8 cellular contexts compared by ENCODE assay signal in the genomic region with DNA sequence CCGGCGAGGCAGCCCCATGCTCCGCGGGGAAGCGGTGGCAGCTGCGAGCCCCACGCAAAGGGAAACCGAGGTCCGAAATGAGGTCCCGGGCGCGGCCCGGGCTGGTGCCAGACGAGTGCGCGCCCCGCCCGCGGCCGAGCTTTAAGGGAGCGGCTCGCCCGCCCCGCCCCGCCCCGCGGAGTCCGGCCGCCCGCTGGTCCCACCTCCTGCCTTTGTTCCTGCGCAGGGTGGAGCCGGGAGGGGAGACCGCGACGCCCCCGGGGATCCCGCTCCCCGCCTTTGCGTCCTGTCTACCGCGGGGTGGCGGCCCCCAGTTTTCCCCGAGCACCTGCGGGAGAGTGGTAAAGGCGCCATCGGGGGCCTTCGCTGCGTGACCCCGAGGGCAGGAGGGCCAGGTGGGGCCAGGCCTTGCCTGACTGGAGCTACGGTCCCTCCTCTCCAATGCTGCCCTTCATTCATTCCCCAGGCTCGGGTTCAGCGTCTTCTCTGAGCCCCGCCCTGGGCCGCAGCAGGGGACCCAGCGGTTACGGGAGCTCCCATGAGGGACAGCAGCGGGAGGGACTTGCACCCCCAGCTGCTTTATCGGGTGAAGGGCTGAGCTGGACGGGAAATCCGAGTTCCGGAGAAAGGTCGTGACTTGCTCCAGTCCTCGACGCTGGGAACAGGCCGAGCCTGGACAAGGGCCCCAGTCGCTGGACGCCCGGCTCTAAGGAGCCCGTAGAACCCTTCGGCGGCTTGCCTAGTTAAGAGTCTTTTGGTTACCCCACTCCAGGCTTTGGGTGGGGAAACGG. TPM values are rescaled to one million over a fixed set of nuclear protein-coding genes. Genes with fewer than 3 reads are reported as not detected.
A peak's percentile ranks its signal among the peaks of the same experiment; 100 is the strongest.
DNase-seq lines count a peak whose midpoint lies in the region; ATAC-seq and TF ChIP-seq lines count a peak whose summit lies in the region.

Gene HES2 (minus strand): TSS at position 117 of the 791 bp plus-strand sequence. CDS start 99 bp downstream, at position 18.

- peak within 1 kb of the TSS; percentile 66 for H3K27ac ChIP-seq in RWPE1

- DNase-seq in GM10266 (ENCODE audit: extremely low spot score): peak; percentile 69
- DNase-seq in RWPE1 (ENCODE audit: low spot score): peak; percentile 84
- DNase-seq in fibroblast of villous mesenchyme (ENCODE audit: low read depth): no peak
- DNase-seq in pulmonary artery endothelial cell (ENCODE audit: low read depth, low spot score): no peak
- no peak for DNase-seq in GM19238 (ENCODE audit: insufficient read length, low spot score)
- no peak for DNase-seq in A172 (ENCODE audit: low spot score)

- POLR2A ChIA-PET in RWPE1 (lab: Yijun Ruan, JAX; ENCODE audit: low non-redundant PET): interaction anchor here (0.5 kb wide), 1 partner anchor 38 kb away, joined by 3 read pairs; no protein-coding TSS in a partner anchor

- CTCF ChIA-PET in RWPE1 (lab: Yijun Ruan, JAX): interaction anchor here (0.6 to 6.8 kb wide), 3 partner anchors 19 to 185 kb away, joined by 4 to 85 read pairs (median 5); no protein-coding TSS in a partner anchor

- TF ChIP-seq CTCF in GM10266 (IDR thresholded peaks at IDR 0.05; ENCODE audit: control insufficient read depth, insufficient read depth, low read depth, missing control alignments) (no peak), RWPE1 (conservative IDR thresholded peaks at IDR 0.05; ENCODE audit: low read depth) (no peak), fibroblast of villous mesenchyme (IDR thresholded peaks at IDR 0.05; ENCODE audit: insufficient read depth, low read depth, low read length) (no peak)

- H3K4me3 ChIP-seq in fibroblast of villous mesenchyme (ENCODE audit: low read depth, low read length): peak within 1 kb of the TSS; percentile 36

- no peak for ATAC-seq in HG03571 (IDR thresholded peaks at IDR 0.05; ENCODE audit: unreplicated experiment)
- no peak for ATAC-seq in HG03378 (IDR thresholded peaks at IDR 0.05; ENCODE audit: unreplicated experiment)

RNA-seq across cellular contexts. Expression of gene HES2, which starts in this region (rescaled TPM):
- total RNA-seq in fibroblast of villous mesenchyme (0.43 TPM in 1 of 2 replicates, not detected in the other), pulmonary artery endothelial cell (18.8 and 38.6 TPM in 2 replicates)
- 2.0 and 3.9 TPM in 2 replicates for total RNA-seq in A172 (2014; rRNA removed; shearing (Covaris generic))

Comparison
In these comparisons a context has a peak if more than half of its experiments do, and no peak if none do; other contexts are left out.
1. DNase-seq: peak in GM10266 (single experiment) and RWPE1 (single experiment); none in fibroblast of villous mesenchyme (single experiment), pulmonary artery endothelial cell (single experiment), GM19238 (single experiment) and A172 (single experiment).